In genomic region chr2:445896-446295, GRCh38 we compare ENCODE assay signal across 17 cellular contexts.
"Had no signal": no experiment of that assay in that cellular context is flagged by ENCODE, and none has a peak within 500 bp of the region (broad histone marks: within the 10 kb centered on the region; RNA-seq: fewer than 3 reads in every experiment).

No MANE protein-coding gene starts in this region.

- H3K9me3 Mint-ChIP-seq: activated naive CD4-positive, alpha-beta T cell treated with anti-CD3 and anti-CD28 coated beads for 36 hours; activated T-cell treated with anti-CD3 and anti-CD28 coated beads, Interleukin-2, amount 50 U/mL, for 4 hours; endodermal cell; stimulated activated naive CD8-positive, alpha-beta T cell treated with anti-CD3 and anti-CD28 coated beads, Interleukin-15, Interleukin-2, amounts not matched to agents 100 ng/mL and 50 ng/mL, for 24 hours had no signal

- H3K4me3 Mint-ChIP-seq: activated CD8-positive, alpha-beta T cell treated with anti-CD3 and anti-CD28 coated beads, Interleukin-2, amount 10 ng/mL, durations not matched to agents 7 days and 5 days; activated naive CD4-positive, alpha-beta T cell treated with anti-CD3 and anti-CD28 coated beads for 36 hours; activated T-cell treated with anti-CD3 and anti-CD28 coated beads, Interleukin-2, amount 50 U/mL, for 4 hours; endodermal cell; stimulated activated naive CD8-positive, alpha-beta T cell treated with anti-CD3 and anti-CD28 coated beads, Interleukin-15, Interleukin-2, amounts not matched to agents 100 ng/mL and 50 ng/mL, for 24 hours had no signal

- H3K36me3 Mint-ChIP-seq: neural progenitor cell had no signal

- DNase-seq: activated CD4-positive, alpha-beta T cell treated with anti-CD3 and anti-CD28 coated beads for 48 hours; activated CD4-positive, CD25-positive, alpha-beta regulatory T cell; activated CD8-positive, alpha-beta memory T cell treated with anti-CD3 and anti-CD28 coated beads, Interleukin-2, amount 50 U/mL, for 4 hours; activated naive CD4-positive, alpha-beta T cell treated with anti-CD3 and anti-CD28 coated beads for 36 hours; activated T-cell treated with anti-CD3 and anti-CD28 coated beads, Interleukin-2, amount 50 U/mL, for 4 hours; body of pancreas; caudate nucleus; colonic mucosa; endodermal cell; foreskin fibroblast; midbrain; psoas muscle; right cardiac atrium had no signal

- H3K27ac Mint-ChIP-seq: activated CD8-positive, alpha-beta T cell treated with anti-CD3 and anti-CD28 coated beads, Interleukin-2, amount 10 ng/mL, durations not matched to agents 7 days and 5 days; activated naive CD4-positive, alpha-beta T cell treated with anti-CD3 and anti-CD28 coated beads for 36 hours; endodermal cell; neural progenitor cell; stimulated activated naive CD8-positive, alpha-beta T cell treated with anti-CD3 and anti-CD28 coated beads, Interleukin-15, Interleukin-2, amounts not matched to agents 100 ng/mL and 50 ng/mL, for 24 hours had no signal

- ATAC-seq: body of pancreas, left lobe of liver, psoas muscle, right cardiac atrium had no signal

- H3K27me3 Mint-ChIP-seq: stimulated activated naive CD8-positive, alpha-beta T cell treated with anti-CD3 and anti-CD28 coated beads, Interleukin-15, Interleukin-2, amounts not matched to agents 100 ng/mL and 50 ng/mL, for 24 hours had no signal
